ENCODE assay signal across 21 cellular contexts in genomic region chr13:110978390-110978789, GRCh38.
"Had no signal": no experiment of that assay in that cellular context is flagged by ENCODE, and none has a peak within 500 bp of the region (broad histone marks: within the 10 kb centered on the region; RNA-seq: fewer than 3 reads in every experiment).

No MANE protein-coding gene starts in this region.

- H3K9me3 ChIP-seq: lower lobe of right lung, neutrophil, pancreas, right lobe of liver, suprapubic skin, vagina had no signal

- H3K27ac ChIP-seq: dorsolateral prefrontal cortex, epithelial cell of prostate, lower lobe of right lung, neutrophil, pancreas, right lobe of liver, suprapubic skin, vagina had no signal

- H3K36me3 ChIP-seq: lower lobe of right lung, neutrophil, pancreas, right lobe of liver, suprapubic skin, vagina had no signal

- DNase-seq: dorsolateral prefrontal cortex; effector CD4-positive, alpha-beta T cell; head of caudate nucleus; left ventricle myocardium superior; lower lobe of right lung; naive B cell; pancreas; right lobe of liver; small intestine; stimulated activated CD4-positive, alpha-beta T cell treated with anti-CD3 and anti-CD28 coated beads, Interleukin-15, amount 100 ng/mL, for 24 hours; stimulated activated CD4-positive, alpha-beta T cell treated with anti-CD3 and anti-CD28 coated beads, Interleukin-2, amount 100 ng/mL, for 48 hours; stimulated activated CD8-positive, alpha-beta memory T cell treated with anti-CD3 and anti-CD28 coated beads, Interleukin-4, amount 100 ng/mL, for 48 hours; stimulated activated naive CD4-positive, alpha-beta T cell; stimulated activated naive CD8-positive, alpha-beta T cell treated with anti-CD3 and anti-CD28 coated beads, Interleukin-15, amount 100 ng/mL, for 72 hours; trophoblast cell had no signal

- H3K4me1 ChIP-seq: pancreas, right lobe of liver, suprapubic skin, vagina had no signal

- H3K4me3 ChIP-seq: dorsolateral prefrontal cortex, lower lobe of right lung, pancreas, right lobe of liver, suprapubic skin, vagina had no signal

- ATAC-seq: esophagus mucosa; left ventricle myocardium superior; lower lobe of right lung; natural killer cell treated with Interleukin-12 subunit alpha and Interleukin-12 subunit beta and Interleukin-15 and Interleukin-18, amount 100 ng/mL, for 72 hours; pancreas; right lobe of liver; stimulated activated naive CD8-positive, alpha-beta T cell treated with anti-CD3 and anti-CD28 coated beads, Interleukin-15, amount 100 ng/mL, for 72 hours had no signal

- H3K27me3 ChIP-seq: pancreas, right lobe of liver, suprapubic skin, vagina had no signal
